In the genomic region with DNA sequence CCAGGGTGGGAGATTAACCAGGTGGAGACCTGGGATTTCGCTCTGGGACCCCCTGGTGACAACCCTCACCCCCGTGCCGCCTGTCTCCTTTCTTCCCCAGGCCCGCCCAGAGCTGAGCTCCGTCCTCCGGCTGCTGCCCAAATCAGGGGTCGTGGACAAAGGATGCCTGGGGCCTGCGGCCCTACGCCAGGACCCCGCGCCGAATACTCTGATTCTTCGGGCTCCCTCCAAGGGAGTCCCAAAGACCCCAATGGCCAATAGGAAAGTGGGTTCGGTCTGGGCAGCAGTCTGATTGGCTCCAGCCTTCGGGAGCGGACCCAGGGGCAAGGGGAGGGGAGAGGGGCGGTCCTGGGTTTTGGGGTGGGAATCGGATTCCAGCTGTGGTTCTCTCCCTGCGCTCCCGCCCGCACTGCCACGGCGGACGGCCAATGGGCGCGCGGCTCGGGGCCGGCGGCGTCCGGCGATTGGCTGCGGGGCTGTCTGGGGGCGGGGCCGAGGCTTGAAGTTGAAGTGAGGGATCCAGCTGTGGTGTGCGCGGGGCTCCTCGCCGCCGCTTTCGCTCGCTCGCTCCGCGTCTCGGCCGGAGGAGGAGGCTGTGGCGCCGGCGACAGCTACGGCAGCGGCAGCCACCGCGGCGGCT, we compare ENCODE assay signal across 8 cellular contexts. TPM values are rescaled to one million over a fixed set of nuclear protein-coding genes. Genes with fewer than 3 reads are reported as not detected.
DNase-seq lines count a peak whose midpoint lies in the region; ATAC-seq and TF ChIP-seq lines count a peak whose summit lies in the region.

A gene (plus strand): TSS at position 531 of the 640 bp plus-strand sequence. CDS start 745 bp downstream, outside the sequence.

- peaks cover 59% of the 10 kb centered on the region for H3K27me3 Mint-ChIP-seq in activated T-helper 1 cell treated with anti-CD3 and anti-CD28 coated beads, Interleukin-12 subunit alpha, Interleukin-12 subunit beta, Interleukin-2, Interleukin-4 antibody, amounts not matched to agents 30 ng/mL and 10 ng/mL and 1 ng/mL, durations not matched to agents 14 hours and 24 hours and 36 hours (ENCODE audit: insufficient read depth)
- peaks cover 87% of the 10 kb centered on the region for H3K27me3 Mint-ChIP-seq in nephron progenitor cell (ENCODE audit: low read depth, poor library complexity)

- peak within 1 kb of the TSS; percentile 70 for H3K4me3 Mint-ChIP-seq in activated T-helper 1 cell treated with anti-CD3 and anti-CD28 coated beads, Interleukin-12 subunit alpha, Interleukin-12 subunit beta, Interleukin-2, Interleukin-4 antibody, amounts not matched to agents 30 ng/mL and 10 ng/mL and 1 ng/mL, durations not matched to agents 14 hours and 24 hours and 36 hours
- H3K4me3 Mint-ChIP-seq in nephron progenitor cell: peak within 1 kb of the TSS; percentile 75

- intact Hi-C loops in Panc1 (cut with micrococcal nuclease; ENCODE audit: unreplicated experiment): no loop called here
- intact Hi-C loops in activated T-helper 1 cell treated with anti-CD3 and anti-CD28 coated beads, Interleukin-12 subunit alpha, Interleukin-12 subunit beta, Interleukin-2, Interleukin-4 antibody, amounts not matched to agents 30 ng/mL and 10 ng/mL and 1 ng/mL, durations not matched to agents 14 hours and 24 hours and 36 hours (cut with micrococcal nuclease): loop anchor here (1.0 to 5.0 kb wide), 4 partner anchors 13 to 78 kb away; a partner anchor contains a TSS

- in situ Hi-C loops in Panc1 (cut with HindIII; ENCODE audit: low pct_unique_long_range_greater_than_20kb, low sequenced_read_pairs): no loop called here

- H3K9ac ChIP-seq in HUES64 (ENCODE audit: low read depth, low read length): 0 out of 2 replicates have a peak within 1 kb of the TSS, but pooled peaks have one; percentile 44

- no peaks in the 10 kb centered on the region for H3K9me3 Mint-ChIP-seq in activated T-helper 1 cell treated with anti-CD3 and anti-CD28 coated beads, Interleukin-12 subunit alpha, Interleukin-12 subunit beta, Interleukin-2, Interleukin-4 antibody, amounts not matched to agents 30 ng/mL and 10 ng/mL and 1 ng/mL, durations not matched to agents 14 hours and 24 hours and 36 hours
- H3K9me3 Mint-ChIP-seq in nephron progenitor cell: no peaks in the 10 kb centered on the region

- H3K9me3 ChIP-seq in HUES64 (ENCODE audit: insufficient read depth, low read depth, low read length) (no peaks in the 10 kb centered on the region), Panc1 (ENCODE audit: control insufficient read depth, insufficient read depth, low read depth, low read length) (no peaks in the 10 kb centered on the region)

- no peak within 1 kb of the TSS for H3K27ac Mint-ChIP-seq in activated T-helper 1 cell treated with anti-CD3 and anti-CD28 coated beads, Interleukin-12 subunit alpha, Interleukin-12 subunit beta, Interleukin-2, Interleukin-4 antibody, amounts not matched to agents 30 ng/mL and 10 ng/mL and 1 ng/mL, durations not matched to agents 14 hours and 24 hours and 36 hours
- H3K27ac Mint-ChIP-seq in nephron progenitor cell: no peak within 1 kb of the TSS

- ATAC-seq in GM21529 (IDR thresholded peaks at IDR 0.05; ENCODE audit: unreplicated experiment) (peak; percentile 85), Panc1 (peak; percentile 90)

- under 1% methylated on average over 56 of the region's 56 CpGs for WGBS in HUES64

- peak within 1 kb of the TSS; percentile 59 for H3K4me3 ChIP-seq in HUES64 (ENCODE audit: low read length)
- H3K4me3 ChIP-seq in Panc1 (ENCODE audit: low read depth in 2 of 2, low read length in 2 of 2): peak within 1 kb of the TSS; percentile 76 to 90
- H3K4me3 ChIP-seq in fibroblast of the aortic adventitia (ENCODE audit: low read depth, low read length): peak within 1 kb of the TSS; percentile 56

- TF ChIP-seq CTCF in Panc1 (IDR thresholded peaks at IDR 0.05): no peak
- TF ChIP-seq CTCF in fibroblast of the aortic adventitia (IDR thresholded peaks at IDR 0.05; ENCODE audit: insufficient read depth, low read length): no peak
- TF ChIP-seq CTCF in nephron progenitor cell (IDR thresholded peaks at IDR 0.05): no peak

- H3K36me3 Mint-ChIP-seq in activated T-helper 1 cell treated with anti-CD3 and anti-CD28 coated beads, Interleukin-12 subunit alpha, Interleukin-12 subunit beta, Interleukin-2, Interleukin-4 antibody, amounts not matched to agents 30 ng/mL and 10 ng/mL and 1 ng/mL, durations not matched to agents 14 hours and 24 hours and 36 hours (ENCODE audit: low read depth): no peaks in the 10 kb centered on the region
- H3K36me3 Mint-ChIP-seq in nephron progenitor cell (ENCODE audit: low read depth): no peaks in the 10 kb centered on the region

- POLR2A ChIA-PET in Panc1 (lab: Charles Lee): interaction anchor here (0.7 kb wide), 2 partner anchors 10 to 28 kb away, joined by 3 to 4 read pairs; no protein-coding TSS in a partner anchor

- BruUV-seq in Panc1 (replicated peaks; lab: Mats Ljungman, UMichigan): no TSS peak

- H3K27ac ChIP-seq in HUES64 (ENCODE audit: low read depth, low read length) (peak within 1 kb of the TSS; percentile 74; the same call in 1 of the 2 replicates), Panc1 (ENCODE audit: low read length) (peak within 1 kb of the TSS; percentile 81)

- CTCF ChIA-PET in Panc1 (lab: Charles Lee): interaction anchor here (0.6 to 1.4 kb wide), 5 partner anchors 10 to 225 kb away, joined by 3 to 17 read pairs (median 5); no protein-coding TSS in a partner anchor

- H3K4me1 ChIP-seq in HUES64 (ENCODE audit: insufficient read depth, low read length) (peaks cover 16% of the 10 kb centered on the region), Panc1 (ENCODE audit: control insufficient read depth, insufficient read depth, low read length) (peaks cover 27% of the 10 kb centered on the region)

- peaks cover 77% of the 10 kb centered on the region for H3K27me3 ChIP-seq in HUES64 (ENCODE audit: insufficient read depth, low read length)
- no peaks in the 10 kb centered on the region; the same call in 1 of the 2 replicates for H3K27me3 ChIP-seq in Panc1 (ENCODE audit: control insufficient read depth, insufficient read depth, low read length)

- DNase-seq in DMS153 (lab: John Stamatoyannopoulos, UW) (peak; percentile 62), Panc1 (ENCODE audit: low read depth, low spot score) (no peak), fibroblast of the aortic adventitia (ENCODE audit: low read depth) (peak; percentile 72), nephron progenitor cell (peak; percentile 98)
- DNase-seq in activated T-helper 1 cell treated with anti-CD3 and anti-CD28 coated beads, Interleukin-12 subunit alpha, Interleukin-12 subunit beta, Interleukin-2, Interleukin-4 antibody, amounts not matched to agents 30 ng/mL and 10 ng/mL and 1 ng/mL, durations not matched to agents 14 hours and 24 hours and 36 hours (ENCODE audit: low spot score): peak; percentile 87
- DNase-seq in stimulated activated naive CD4-positive, alpha-beta T cell (lab: John Stamatoyannopoulos, UW): peak; percentile 56 to 82 (median 78)

- peaks cover 11% of the 10 kb centered on the region for H3K4me1 Mint-ChIP-seq in activated T-helper 1 cell treated with anti-CD3 and anti-CD28 coated beads, Interleukin-12 subunit alpha, Interleukin-12 subunit beta, Interleukin-2, Interleukin-4 antibody, amounts not matched to agents 30 ng/mL and 10 ng/mL and 1 ng/mL, durations not matched to agents 14 hours and 24 hours and 36 hours (ENCODE audit: low read depth)
- H3K4me1 Mint-ChIP-seq in nephron progenitor cell: peaks cover 74% of the 10 kb centered on the region

- H3K36me3 ChIP-seq in HUES64 (ENCODE audit: insufficient read depth, low read length) (no peaks in the 10 kb centered on the region), Panc1 (ENCODE audit: control insufficient read depth, insufficient read depth, low read length) (no peaks in the 10 kb centered on the region)

RNA-seq across cellular contexts. Expression of the gene that starts here (rescaled TPM):
- polyA plus RNA-seq in HUES64 (2013, experiment 1 of 2): 2.1 TPM
- polyA plus RNA-seq in HUES64 (2013, experiment 2 of 2): 2.5 TPM
- total RNA-seq in Panc1 (2021; ENCODE audit: unreplicated experiment) (10.0 TPM), fibroblast of the aortic adventitia (ENCODE audit: low replicate concordance) (0.41 and 1.8 TPM in 2 replicates)
- polyA plus RNA-seq in Panc1 (2012; ENCODE audit: insufficient read length): 9.7 TPM
- 0.05 and 0.07 TPM in 2 replicates for total RNA-seq in activated T-helper 1 cell treated with anti-CD3 and anti-CD28 coated beads, Interleukin-12 subunit alpha, Interleukin-12 subunit beta, Interleukin-2, Interleukin-4 antibody, amounts not matched to agents 30 ng/mL and 10 ng/mL and 1 ng/mL, durations not matched to agents 14 hours and 24 hours and 36 hours

Comparison
In these comparisons a context has a peak if more than half of its experiments do, and no peak if none do; other contexts are left out.
1. Peak in DNase-seq in activated T-helper 1 cell treated with anti-CD3 and anti-CD28 coated beads, Interleukin-12 subunit alpha, Interleukin-12 subunit beta, Interleukin-2, Interleukin-4 antibody, amounts not matched to agents 30 ng/mL and 10 ng/mL and 1 ng/mL, durations not matched to agents 14 hours and 24 hours and 36 hours; RNA of the gene not detected or under 1 TPM.